36 cellular contexts compared by ENCODE assay signal in the genomic region with DNA sequence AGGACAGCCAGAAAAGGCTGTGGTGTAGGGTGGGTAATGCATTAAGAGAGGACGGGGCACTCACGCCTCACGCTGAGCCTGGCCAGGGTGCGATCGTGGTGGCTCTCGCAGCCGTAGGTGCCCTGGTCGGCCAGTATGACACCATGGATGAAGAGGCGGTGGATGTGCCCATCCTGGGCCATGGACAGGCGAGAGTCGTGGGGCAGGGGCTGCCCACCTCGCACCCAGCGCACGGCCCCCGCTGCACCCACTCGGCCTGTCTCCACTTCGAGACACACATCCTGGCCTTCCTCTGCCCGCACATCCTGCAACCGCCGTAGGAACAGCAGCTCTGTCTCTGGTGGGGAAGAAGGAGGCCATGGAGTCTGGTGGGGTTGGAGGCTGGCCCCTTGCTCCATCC. TPM values are rescaled to one million over a fixed set of nuclear protein-coding genes. Genes with fewer than 3 reads are reported as not detected.
"Had no signal": no experiment of that assay in that cellular context is flagged by ENCODE, and none has a peak within 500 bp of the region (broad histone marks: within the 10 kb centered on the region; RNA-seq: fewer than 3 reads in every experiment).

No MANE protein-coding gene starts in this region.

- DNase-seq: activated B cell treated with CpG ODN at 0.5 μM for 24 hours; activated CD4-positive, alpha-beta T cell treated with anti-CD3 and anti-CD28 coated beads for 48 hours; activated CD4-positive, alpha-beta T cell treated with anti-CD3 and anti-CD28 coated beads, Interleukin-2, amount 50 U/mL, for 1 hour; activated CD4-positive, alpha-beta T cell treated with anti-CD3 and anti-CD28 coated beads, Interleukin-2, amount 50 U/mL, for 48 hours; activated CD8-positive, alpha-beta memory T cell treated with anti-CD3 and anti-CD28 coated beads for 24 hours; activated CD8-positive, alpha-beta T cell treated with anti-CD3 and anti-CD28 coated beads for 36 hours; activated gamma-delta T cell; activated naive CD4-positive, alpha-beta T cell; activated naive CD4-positive, alpha-beta T cell treated with anti-CD3 and anti-CD28 coated beads, Interleukin-2, amount 10 ng/mL, durations not matched to agents 7 days and 5 days; activated T-cell treated with anti-CD3 and anti-CD28 coated beads, Interleukin-2, amount 50 U/mL, for 1 hour; activated T-cell treated with anti-CD3 and anti-CD28 coated beads, Interleukin-2, amount 50 U/mL, for 72 hours; adrenal gland; amygdala; aorta; central memory CD4-positive, alpha-beta T cell; cerebellar nuclear complex; colonic mucosa; effector CD8-positive, alpha-beta T cell; esophagus squamous epithelium; foreskin melanocyte; T-helper 1 cell; T-helper 17 cell; T1000; WERI-Rb-1 had no signal

- ATAC-seq: activated CD4-positive, CD25-positive, alpha-beta regulatory T cell treated with anti-CD3 and anti-CD28 coated beads, Interleukin-2, amount 50 U/mL, for 24 hours; activated CD8-positive, alpha-beta T cell treated with anti-CD3 and anti-CD28 coated beads for 36 hours; activated naive CD4-positive, alpha-beta T cell treated with anti-CD3 and anti-CD28 coated beads, Interleukin-2, amount 50 U/mL, for 72 hours; activated T-cell treated with anti-CD3 and anti-CD28 coated beads, Interleukin-2, amount 50 U/mL, for 72 hours; body of pancreas; gastroesophageal sphincter; T-helper 17 cell had no signal

- H3K4me3 ChIP-seq: adrenal gland, body of pancreas, colonic mucosa, esophagus squamous epithelium, gastroesophageal sphincter had no signal

- H3K27ac ChIP-seq: adrenal gland, body of pancreas, colonic mucosa, epithelial cell of prostate, esophagus squamous epithelium, gastroesophageal sphincter, WERI-Rb-1 had no signal

- FAIRE-seq: endometrium, endothelial cell of umbilical vein had no signal

- H3K27me3 ChIP-seq: adrenal gland, body of pancreas had no signal

- H3K9me3 ChIP-seq: adrenal gland, body of pancreas, colonic mucosa, esophagus squamous epithelium, gastroesophageal sphincter had no signal

- H3K36me3 ChIP-seq: adrenal gland, colonic mucosa had no signal

- H3K9me3 Mint-ChIP-seq: activated B cell treated with CpG ODN at 0.5 μM for 24 hours; activated CD8-positive, alpha-beta T cell treated with anti-CD3 and anti-CD28 coated beads for 36 hours; activated naive CD4-positive, alpha-beta T cell treated with anti-CD3 and anti-CD28 coated beads, Interleukin-2, amount 10 ng/mL, durations not matched to agents 7 days and 5 days; activated naive CD4-positive, alpha-beta T cell treated with anti-CD3 and anti-CD28 coated beads, Interleukin-2, amount 50 U/mL, for 72 hours; activated T-cell treated with anti-CD3 and anti-CD28 coated beads, Interleukin-2, amount 50 U/mL, for 72 hours; T-helper 2 cell treated with Interferon-gamma antibody and Interleukin-4, amounts not matched to agents 5 μg/mL and 100 μg/mL, for 36 hours had no signal

- H3K4me3 Mint-ChIP-seq: activated B cell treated with CpG ODN at 0.5 μM for 24 hours; activated CD8-positive, alpha-beta T cell treated with anti-CD3 and anti-CD28 coated beads for 36 hours; activated naive CD4-positive, alpha-beta T cell treated with anti-CD3 and anti-CD28 coated beads, Interleukin-2, amount 10 ng/mL, durations not matched to agents 7 days and 5 days; activated T-cell treated with anti-CD3 and anti-CD28 coated beads, Interleukin-2, amount 50 U/mL, for 72 hours; T-helper 17 cell; T-helper 2 cell treated with Interferon-gamma antibody and Interleukin-4, amounts not matched to agents 5 μg/mL and 100 μg/mL, for 36 hours had no signal

- H3K36me3 Mint-ChIP-seq: activated naive CD4-positive, alpha-beta T cell treated with anti-CD3 and anti-CD28 coated beads, Interleukin-2, amount 10 ng/mL, durations not matched to agents 7 days and 5 days; activated naive CD4-positive, alpha-beta T cell treated with anti-CD3 and anti-CD28 coated beads, Interleukin-2, amount 50 U/mL, for 72 hours had no signal

RNA-seq across cellular contexts. Expression of gene TMEM198, which starts 12.1 kb away (rescaled TPM):
- total RNA-seq: dermis microvascular lymphatic vessel endothelial cell, endothelial cell of umbilical vein had no signal
- polyA plus RNA-seq: endothelial cell of umbilical vein had no signal

RNA-seq across cellular contexts. Expression of gene OBSL1, which starts 15.4 kb away (rescaled TPM):
- total RNA-seq: activated B cell treated with CpG ODN at 0.5 μM for 24 hours had no signal

RNA-seq across cellular contexts. Expression of gene INHA, which starts 16.2 kb away (rescaled TPM):
- total RNA-seq: activated B cell treated with CpG ODN at 0.5 μM for 24 hours; activated CD8-positive, alpha-beta T cell treated with anti-CD3 and anti-CD28 coated beads for 36 hours; activated T-cell treated with anti-CD3 and anti-CD28 coated beads, Interleukin-2, amount 50 U/mL, for 72 hours; colonic mucosa; dermis microvascular lymphatic vessel endothelial cell; endothelial cell of umbilical vein; esophagus squamous epithelium; glomerular endothelial cell; T-helper 17 cell had no signal

RNA-seq across cellular contexts. Expression of gene ASIC4, which starts 41.7 kb away (rescaled TPM):
- total RNA-seq: activated B cell treated with CpG ODN at 0.5 μM for 24 hours; activated CD8-positive, alpha-beta T cell treated with anti-CD3 and anti-CD28 coated beads for 36 hours; body of pancreas; dermis microvascular lymphatic vessel endothelial cell; endothelial cell of umbilical vein; esophagus squamous epithelium; fibroblast of villous mesenchyme; glomerular endothelial cell had no signal
- polyA plus RNA-seq: endothelial cell of umbilical vein, fibroblast of lung had no signal
